Comparison of ENCODE assay signal across 8 cellular contexts in genomic region chr10:22849077-22849810, GRCh38.
DNase-seq lines count a peak whose midpoint lies in the region; ATAC-seq and TF ChIP-seq lines count a peak whose summit lies in the region.

No MANE protein-coding gene starts in this region.

- no peak overlapping the region for H3K27ac Mint-ChIP-seq in activated CD4-positive, alpha-beta memory T cell treated with anti-CD3 and anti-CD28 coated beads for 36 hours
- no peak overlapping the region for H3K27ac Mint-ChIP-seq in activated CD4-positive, alpha-beta memory T cell treated with anti-CD3 and anti-CD28 coated beads, Interleukin-2, amount 10 ng/mL, durations not matched to agents 7 days and 5 days

- CTCF ChIA-PET in activated CD4-positive, alpha-beta memory T cell treated with anti-CD3 and anti-CD28 coated beads for 36 hours (lab: Charles Lee) = no interaction called here
- CTCF ChIA-PET in activated CD4-positive, alpha-beta memory T cell treated with anti-CD3 and anti-CD28 coated beads, Interleukin-2, amount 10 ng/mL, durations not matched to agents 7 days and 5 days (lab: Charles Lee) = no interaction called here

- no peak overlapping the region for H3K4me3 Mint-ChIP-seq in activated CD4-positive, alpha-beta memory T cell treated with anti-CD3 and anti-CD28 coated beads for 36 hours
- no peak overlapping the region for H3K4me3 Mint-ChIP-seq in activated CD4-positive, alpha-beta memory T cell treated with anti-CD3 and anti-CD28 coated beads, Interleukin-2, amount 10 ng/mL, durations not matched to agents 7 days and 5 days

- POLR2A ChIA-PET in activated CD4-positive, alpha-beta memory T cell treated with anti-CD3 and anti-CD28 coated beads for 36 hours (lab: Charles Lee) = no interaction called here
- POLR2A ChIA-PET in activated CD4-positive, alpha-beta memory T cell treated with anti-CD3 and anti-CD28 coated beads, Interleukin-2, amount 10 ng/mL, durations not matched to agents 7 days and 5 days (lab: Charles Lee) = no interaction called here

- no peak for ATAC-seq in HG02623 (IDR thresholded peaks at IDR 0.05; ENCODE audit: unreplicated experiment)

- peaks cover 9% of the 10 kb centered on the region for H3K4me1 Mint-ChIP-seq in activated CD4-positive, alpha-beta memory T cell treated with anti-CD3 and anti-CD28 coated beads for 36 hours (ENCODE audit: low read depth)
- no peaks in the 10 kb centered on the region for H3K4me1 Mint-ChIP-seq in activated CD4-positive, alpha-beta memory T cell treated with anti-CD3 and anti-CD28 coated beads, Interleukin-2, amount 10 ng/mL, durations not matched to agents 7 days and 5 days

- intact Hi-C loops in activated CD4-positive, alpha-beta memory T cell treated with anti-CD3 and anti-CD28 coated beads for 36 hours (cut with micrococcal nuclease) = no loop called here

- DNase-seq in activated CD4-positive, alpha-beta memory T cell treated with anti-CD3 and anti-CD28 coated beads for 36 hours = peak; percentile 15
- no peak for DNase-seq in activated CD4-positive, alpha-beta memory T cell treated with anti-CD3 and anti-CD28 coated beads, Interleukin-2, amount 10 ng/mL, durations not matched to agents 7 days and 5 days
- DNase-seq in epithelial cell of proximal tubule (ENCODE audit: low read depth) (no peak), mucosa of gallbladder (ENCODE audit: low spot score) (peak; percentile 64), ureter (ENCODE audit: low spot score) (peak; percentile 68), T-helper 2 cell (no peak), NCI-H82 treated with DMSO at 0.1 percent for 48 hours (lab: John Stamatoyannopoulos, UW; ENCODE audit: unreplicated experiment) (no peak)

- no peak for TF ChIP-seq CTCF in epithelial cell of proximal tubule (conservative IDR thresholded peaks at IDR 0.05; ENCODE audit: low read depth, low read length)

- H3K36me3 Mint-ChIP-seq in activated CD4-positive, alpha-beta memory T cell treated with anti-CD3 and anti-CD28 coated beads for 36 hours = no peaks in the 10 kb centered on the region
- H3K36me3 Mint-ChIP-seq in activated CD4-positive, alpha-beta memory T cell treated with anti-CD3 and anti-CD28 coated beads, Interleukin-2, amount 10 ng/mL, durations not matched to agents 7 days and 5 days (ENCODE audit: low read depth) = no peaks in the 10 kb centered on the region

- no peaks in the 10 kb centered on the region for H3K9me3 Mint-ChIP-seq in activated CD4-positive, alpha-beta memory T cell treated with anti-CD3 and anti-CD28 coated beads for 36 hours
- H3K9me3 Mint-ChIP-seq in activated CD4-positive, alpha-beta memory T cell treated with anti-CD3 and anti-CD28 coated beads, Interleukin-2, amount 10 ng/mL, durations not matched to agents 7 days and 5 days = no peaks in the 10 kb centered on the region

- peak overlapping the region; percentile 20 for H3K4me3 ChIP-seq in epithelial cell of proximal tubule (ENCODE audit: low read depth, low read length)

- no peaks in the 10 kb centered on the region for H3K27me3 Mint-ChIP-seq in activated CD4-positive, alpha-beta memory T cell treated with anti-CD3 and anti-CD28 coated beads for 36 hours
- H3K27me3 Mint-ChIP-seq in activated CD4-positive, alpha-beta memory T cell treated with anti-CD3 and anti-CD28 coated beads, Interleukin-2, amount 10 ng/mL, durations not matched to agents 7 days and 5 days = no peaks in the 10 kb centered on the region

Comparison
In these comparisons a context has a peak if more than half of its experiments do, and no peak if none do; other contexts are left out.
1. DNase-seq: peak in activated CD4-positive, alpha-beta memory T cell treated with anti-CD3 and anti-CD28 coated beads for 36 hours (single experiment), mucosa of gallbladder (single experiment) and ureter (single experiment); none in activated CD4-positive, alpha-beta memory T cell treated with anti-CD3 and anti-CD28 coated beads, Interleukin-2, amount 10 ng/mL, durations not matched to agents 7 days and 5 days (single experiment), epithelial cell of proximal tubule (single experiment), T-helper 2 cell (0 of 5) and NCI-H82 treated with DMSO at 0.1 percent for 48 hours (single experiment).